In the genomic region with DNA sequence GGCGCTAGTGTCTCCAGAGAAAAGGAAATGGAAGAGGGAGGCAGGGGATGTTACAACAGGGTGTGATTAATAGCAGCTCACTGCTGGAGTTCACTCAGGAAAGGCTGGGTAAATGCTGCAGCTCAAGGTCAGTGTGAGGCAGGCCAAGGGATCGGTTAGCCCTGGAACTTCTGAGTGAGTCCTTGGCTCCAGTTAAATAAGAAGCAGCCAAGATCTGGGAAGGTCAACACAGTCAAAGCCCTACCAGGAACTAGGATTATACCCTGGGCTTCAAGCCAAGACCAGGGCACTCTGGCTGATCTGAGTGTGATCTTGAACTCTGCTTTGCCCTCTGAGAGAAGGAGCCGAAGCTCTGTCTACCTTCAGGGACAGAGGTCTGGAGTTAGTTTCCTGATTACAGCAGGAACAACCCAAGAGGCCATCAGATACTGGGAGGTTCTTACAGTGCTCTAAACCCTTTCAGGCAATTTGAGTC, we compare ENCODE assay signal across 9 cellular contexts. TPM values are rescaled to one million over a fixed set of nuclear protein-coding genes. Genes with fewer than 3 reads are reported as not detected.
A peak's percentile ranks its signal among the peaks of the same experiment; 100 is the strongest.
DNase-seq lines count a peak whose midpoint lies in the region; ATAC-seq and TF ChIP-seq lines count a peak whose summit lies in the region.
"Had no signal": no experiment of that assay in that cellular context is flagged by ENCODE, and none has a peak within 500 bp of the region (broad histone marks: within the 10 kb centered on the region; RNA-seq: fewer than 3 reads in every experiment).

No MANE protein-coding gene starts in this region.

- DNase-seq in NCI-H446 treated with DMSO at 0.1 percent for 48 hours (lab: John Stamatoyannopoulos, UW) = peak; percentile 58
- DNase-seq in fibroblast of gingiva (ENCODE audit: low read depth) = peak; percentile 79
- DNase-seq in occipital lobe (lab: John Stamatoyannopoulos, UW) = peak; percentile 25
- DNase-seq in activated CD8-positive, alpha-beta memory T cell treated with anti-CD3 and anti-CD28 coated beads, Interleukin-2, amount 10 ng/mL, durations not matched to agents 7 days and 5 days = no peak
- no peak for DNase-seq in erythroblast (lab: John Stamatoyannopoulos, UW)
- no peak for DNase-seq in NCI-H526 treated with DMSO at 0.1 percent for 48 hours (lab: John Stamatoyannopoulos, UW)

- peaks cover 21% of the 10 kb centered on the region for H3K27me3 Mint-ChIP-seq in activated CD8-positive, alpha-beta memory T cell treated with anti-CD3 and anti-CD28 coated beads, Interleukin-2, amount 10 ng/mL, durations not matched to agents 7 days and 5 days

- H3K27ac Mint-ChIP-seq in activated CD8-positive, alpha-beta memory T cell treated with anti-CD3 and anti-CD28 coated beads, Interleukin-2, amount 10 ng/mL, durations not matched to agents 7 days and 5 days = no peak overlapping the region

- no peak for TF ChIP-seq CTCF in C4-2B (conservative IDR thresholded peaks at IDR 0.05)

- no peak for TF ChIP-seq POLR2A in erythroblast (IDR thresholded peaks at IDR 0.05; ENCODE audit: low read length)

- H3K36me3 Mint-ChIP-seq in activated CD8-positive, alpha-beta memory T cell treated with anti-CD3 and anti-CD28 coated beads, Interleukin-2, amount 10 ng/mL, durations not matched to agents 7 days and 5 days = no peaks in the 10 kb centered on the region
- H3K36me3 Mint-ChIP-seq: brain had no signal

- H3K27ac ChIP-seq in C4-2B = peak overlapping the region; percentile 67

- CTCF ChIA-PET in activated CD8-positive, alpha-beta memory T cell treated with anti-CD3 and anti-CD28 coated beads, Interleukin-2, amount 10 ng/mL, durations not matched to agents 7 days and 5 days (lab: Charles Lee) = no interaction called here

- ATAC-seq in activated CD8-positive, alpha-beta memory T cell treated with anti-CD3 and anti-CD28 coated beads, Interleukin-2, amount 10 ng/mL, durations not matched to agents 7 days and 5 days = no peak
- ATAC-seq in HG02623 (IDR thresholded peaks at IDR 0.05; ENCODE audit: unreplicated experiment) = no peak

- no peaks in the 10 kb centered on the region for H3K4me1 Mint-ChIP-seq in activated CD8-positive, alpha-beta memory T cell treated with anti-CD3 and anti-CD28 coated beads, Interleukin-2, amount 10 ng/mL, durations not matched to agents 7 days and 5 days

- H3K4me3 Mint-ChIP-seq in activated CD8-positive, alpha-beta memory T cell treated with anti-CD3 and anti-CD28 coated beads, Interleukin-2, amount 10 ng/mL, durations not matched to agents 7 days and 5 days = no peak overlapping the region

- H3K9me3 Mint-ChIP-seq in activated CD8-positive, alpha-beta memory T cell treated with anti-CD3 and anti-CD28 coated beads, Interleukin-2, amount 10 ng/mL, durations not matched to agents 7 days and 5 days (ENCODE audit: low read depth) = no peaks in the 10 kb centered on the region

RNA-seq across cellular contexts. Expression of gene TPD52L1, which starts 44.3 kb away (rescaled TPM):
- total RNA-seq in occipital lobe = 1.4 TPM
- not detected for total RNA-seq in activated CD8-positive, alpha-beta memory T cell treated with anti-CD3 and anti-CD28 coated beads, Interleukin-2, amount 10 ng/mL, durations not matched to agents 7 days and 5 days

Comparison
In these comparisons a context has a peak if more than half of its experiments do, and no peak if none do; other contexts are left out.
1. DNase-seq: peak in NCI-H446 treated with DMSO at 0.1 percent for 48 hours (single experiment), fibroblast of gingiva (single experiment) and occipital lobe (single experiment); none in activated CD8-positive, alpha-beta memory T cell treated with anti-CD3 and anti-CD28 coated beads, Interleukin-2, amount 10 ng/mL, durations not matched to agents 7 days and 5 days (single experiment), erythroblast (0 of 2) and NCI-H526 treated with DMSO at 0.1 percent for 48 hours (single experiment).